ENCODE assay signal across 9 cellular contexts in the genomic region with DNA sequence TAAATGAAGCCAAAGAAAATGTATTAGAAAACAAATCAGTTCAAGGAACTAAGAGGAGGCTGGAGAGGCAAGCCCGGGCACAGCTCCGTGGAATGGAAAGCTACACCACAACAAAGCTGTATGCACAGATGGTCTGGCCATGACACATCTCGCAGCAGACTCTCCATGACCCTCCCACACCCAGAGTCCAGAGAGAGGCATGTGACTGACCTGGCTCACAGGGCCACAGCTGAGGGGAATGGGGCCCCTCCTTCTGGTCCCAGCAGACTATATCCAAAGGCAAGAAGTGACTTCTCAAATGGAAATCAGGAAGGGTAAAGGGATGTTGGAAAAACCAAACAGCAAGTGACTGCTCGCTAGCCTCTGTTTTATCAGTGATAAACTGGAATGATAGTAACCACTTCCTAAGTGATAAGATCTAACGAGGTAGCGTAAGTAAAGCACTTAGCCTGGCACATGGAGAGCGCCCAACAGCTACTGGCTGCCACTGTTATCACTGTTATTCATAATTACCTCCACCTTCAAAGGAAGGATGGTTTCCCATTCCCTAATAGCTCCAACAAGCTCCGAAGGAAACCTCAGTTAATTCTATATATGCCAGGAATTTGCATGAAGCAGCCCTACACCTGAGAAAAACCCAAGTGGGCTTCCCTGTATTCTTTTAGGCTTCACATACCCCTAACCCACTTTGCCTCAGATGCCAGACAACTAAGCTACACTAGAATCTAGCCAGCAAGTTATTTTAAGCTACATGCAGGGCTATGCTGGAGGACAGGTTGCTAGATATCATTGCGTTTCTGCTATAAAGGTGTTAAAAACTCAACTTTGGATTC. TPM values are rescaled to one million over a fixed set of nuclear protein-coding genes. Genes with fewer than 3 reads are reported as not detected.
DNase-seq lines count a peak whose midpoint lies in the region; TF ChIP-seq lines count a peak whose summit lies in the region.
"Had no signal": no experiment of that assay in that cellular context is flagged by ENCODE, and none has a peak within 500 bp of the region (broad histone marks: within the 10 kb centered on the region; RNA-seq: fewer than 3 reads in every experiment).

No MANE protein-coding gene starts in this region.

- no peaks in the 10 kb centered on the region for H3K9me3 Mint-ChIP-seq in T-helper 1 cell treated with Interleukin-12 subunit alpha and Interleukin-12 subunit beta and Interleukin-4 antibody, amounts not matched to agents 30 μg/mL and 1 μg/mL, for 36 hours

- peaks cover 15% of the 10 kb centered on the region for H3K36me3 Mint-ChIP-seq in T-helper 1 cell treated with Interleukin-12 subunit alpha and Interleukin-12 subunit beta and Interleukin-4 antibody, amounts not matched to agents 30 μg/mL and 1 μg/mL, for 36 hours (ENCODE audit: low read depth)

- intact Hi-C loops in A673 (cut with micrococcal nuclease; ENCODE audit: unreplicated experiment), result no loop called here

- WGBS in smooth muscle cell (ENCODE audit: low lambda C conversion rate), result 26% methylated on average over 9 of the region's 9 CpGs

- H3K27ac ChIP-seq in OCI-LY1 (ENCODE audit: low read depth, low read length, poor library complexity, severe bottlenecking), result peak overlapping the region; percentile 64
- peak overlapping the region; percentile 99 for H3K27ac ChIP-seq in smooth muscle cell (ENCODE audit: low read depth)
- no peak overlapping the region for H3K27ac ChIP-seq in A673 (ENCODE audit: low read depth, low read length, poor library complexity, severe bottlenecking)

- peak overlapping the region; percentile 2 for H3K4me3 Mint-ChIP-seq in T-helper 1 cell treated with Interleukin-12 subunit alpha and Interleukin-12 subunit beta and Interleukin-4 antibody, amounts not matched to agents 30 μg/mL and 1 μg/mL, for 36 hours

- peaks cover 99% of the 10 kb centered on the region for H3K4me1 ChIP-seq in OCI-LY1 (ENCODE audit: insufficient read depth, low read length, severe bottlenecking)
- H3K4me1 ChIP-seq in smooth muscle cell (ENCODE audit: low read depth), result peaks cover 31% of the 10 kb centered on the region
- peaks cover 1% of the 10 kb centered on the region for H3K4me1 ChIP-seq in A673 (ENCODE audit: insufficient read depth, low read length, poor library complexity, severe bottlenecking)

- H3K79me2 ChIP-seq in OCI-LY1 (ENCODE audit: insufficient read depth, low read length) (peaks cover 100% of the 10 kb centered on the region), smooth muscle cell (ENCODE audit: low read depth) (peaks cover 24% of the 10 kb centered on the region)

- POLR2A ChIA-PET in A673 (lab: Charles Lee; ENCODE audit: low non-redundant PET), result no interaction called here

- CTCF ChIA-PET in A673 (lab: Charles Lee), result no interaction called here

- TF ChIP-seq CTCF in OCI-LY1 (IDR thresholded peaks at IDR 0.05; ENCODE audit: low read length), result no peak
- TF ChIP-seq CTCF in smooth muscle cell (IDR thresholded peaks at IDR 0.05; ENCODE audit: borderline replicate concordance, insufficient read depth, poor library complexity, severe bottlenecking), result no peak
- TF ChIP-seq CTCF in A673 (conservative IDR thresholded peaks at IDR 0.05; ENCODE audit: low read depth, low read length), result no peak

- H4K20me1 ChIP-seq in OCI-LY1 (ENCODE audit: insufficient read depth, low read length) (no peaks in the 10 kb centered on the region), smooth muscle cell (ENCODE audit: low read depth) (no peaks in the 10 kb centered on the region)

- peaks cover 61% of the 10 kb centered on the region for H3K4me1 Mint-ChIP-seq in T-helper 1 cell treated with Interleukin-12 subunit alpha and Interleukin-12 subunit beta and Interleukin-4 antibody, amounts not matched to agents 30 μg/mL and 1 μg/mL, for 36 hours (ENCODE audit: low read depth)

- H3K27me3 Mint-ChIP-seq in T-helper 1 cell treated with Interleukin-12 subunit alpha and Interleukin-12 subunit beta and Interleukin-4 antibody, amounts not matched to agents 30 μg/mL and 1 μg/mL, for 36 hours (ENCODE audit: low read depth), result no peaks in the 10 kb centered on the region

- H3K9me2 ChIP-seq in OCI-LY1 (ENCODE audit: low read depth, low read length), result no peaks in the 10 kb centered on the region

- H3K4me2 ChIP-seq in OCI-LY1 (ENCODE audit: low read length) (peak overlapping the region; percentile 9; the same call in 1 of the 2 replicates), smooth muscle cell (peak overlapping the region; percentile 64)

- H3K4me3 ChIP-seq in OCI-LY1 (ENCODE audit: low read depth, low read length, poor library complexity, severe bottlenecking) (no peak overlapping the region), smooth muscle cell (no peak overlapping the region), A673 (ENCODE audit: low read depth, low read length, poor library complexity, severe bottlenecking) (no peak overlapping the region)
- H3K4me3 ChIP-seq: dorsolateral prefrontal cortex had no signal

- no TSS peak for BruUV-seq in A673 (replicated peaks; lab: Mats Ljungman, UMichigan)

- H2AFZ ChIP-seq in OCI-LY1 (ENCODE audit: low read length), result no peak overlapping the region
- H2AFZ ChIP-seq in smooth muscle cell (ENCODE audit: low read depth), result no peak overlapping the region

- H3K36me3 ChIP-seq in OCI-LY1 (ENCODE audit: insufficient read depth, low read length) (peaks cover 18% of the 10 kb centered on the region), smooth muscle cell (ENCODE audit: low read depth) (no peaks in the 10 kb centered on the region), A673 (ENCODE audit: insufficient read depth, low read length, poor library complexity, severe bottlenecking) (no peaks in the 10 kb centered on the region)

- H3K27me3 ChIP-seq in OCI-LY1 (ENCODE audit: insufficient read depth, low read length) (no peaks in the 10 kb centered on the region), smooth muscle cell (ENCODE audit: low read depth) (no peaks in the 10 kb centered on the region), A673 (replicated peaks; ENCODE audit: insufficient read depth, low read depth, low read length, poor library complexity) (no peaks in the 10 kb centered on the region)
- H3K27me3 ChIP-seq: dorsolateral prefrontal cortex had no signal

- no peaks in the 10 kb centered on the region for H3K9me3 ChIP-seq in OCI-LY1 (ENCODE audit: low read length)
- H3K9me3 ChIP-seq in smooth muscle cell (replicated peaks; ENCODE audit: low read depth), result no peaks in the 10 kb centered on the region
- no peaks in the 10 kb centered on the region for H3K9me3 ChIP-seq in A673 (ENCODE audit: low read depth, low read length, poor library complexity, severe bottlenecking)

- no peak overlapping the region for H3K27ac Mint-ChIP-seq in T-helper 1 cell treated with Interleukin-12 subunit alpha and Interleukin-12 subunit beta and Interleukin-4 antibody, amounts not matched to agents 30 μg/mL and 1 μg/mL, for 36 hours

- H3K9ac ChIP-seq in OCI-LY1 (ENCODE audit: low read length) (no peak overlapping the region), smooth muscle cell (ENCODE audit: low read depth) (peak overlapping the region; percentile 98)

- no peak for DNase-seq in T-helper 1 cell
- DNase-seq in epidermal melanocyte (ENCODE audit: insufficient read length, low spot score), result peak; percentile 34
- DNase-seq in smooth muscle cell (lab: John Stamatoyannopoulos, UW; ENCODE audit: unreplicated experiment), result no peak
- no peak for DNase-seq in stimulated activated CD4-positive, alpha-beta T cell treated with anti-CD3 and anti-CD28 coated beads, Interleukin-2, amount 100 ng/mL, for 48 hours
- DNase-seq in activated CD8-positive, alpha-beta memory T cell treated with anti-CD3 and anti-CD28 coated beads for 24 hours, result no peak
- DNase-seq in A673 (ENCODE audit: low spot score), result no peak

- H3F3A ChIP-seq in OCI-LY1 (ENCODE audit: insufficient read depth, low read length) (no peaks in the 10 kb centered on the region), smooth muscle cell (ENCODE audit: low read depth) (no peaks in the 10 kb centered on the region)

RNA-seq across cellular contexts. Expression of a gene that starts 8.4 kb away (rescaled TPM):
- total RNA-seq in smooth muscle cell (11.9 and 16.3 TPM in 2 replicates), A673 (2021) (17.1 and 21.4 TPM in 2 replicates)
- polyA plus RNA-seq in smooth muscle cell, result 6.2 and 8.3 TPM in 2 replicates
